Comparison of ENCODE assay signal across 8 cellular contexts in the genomic region with DNA sequence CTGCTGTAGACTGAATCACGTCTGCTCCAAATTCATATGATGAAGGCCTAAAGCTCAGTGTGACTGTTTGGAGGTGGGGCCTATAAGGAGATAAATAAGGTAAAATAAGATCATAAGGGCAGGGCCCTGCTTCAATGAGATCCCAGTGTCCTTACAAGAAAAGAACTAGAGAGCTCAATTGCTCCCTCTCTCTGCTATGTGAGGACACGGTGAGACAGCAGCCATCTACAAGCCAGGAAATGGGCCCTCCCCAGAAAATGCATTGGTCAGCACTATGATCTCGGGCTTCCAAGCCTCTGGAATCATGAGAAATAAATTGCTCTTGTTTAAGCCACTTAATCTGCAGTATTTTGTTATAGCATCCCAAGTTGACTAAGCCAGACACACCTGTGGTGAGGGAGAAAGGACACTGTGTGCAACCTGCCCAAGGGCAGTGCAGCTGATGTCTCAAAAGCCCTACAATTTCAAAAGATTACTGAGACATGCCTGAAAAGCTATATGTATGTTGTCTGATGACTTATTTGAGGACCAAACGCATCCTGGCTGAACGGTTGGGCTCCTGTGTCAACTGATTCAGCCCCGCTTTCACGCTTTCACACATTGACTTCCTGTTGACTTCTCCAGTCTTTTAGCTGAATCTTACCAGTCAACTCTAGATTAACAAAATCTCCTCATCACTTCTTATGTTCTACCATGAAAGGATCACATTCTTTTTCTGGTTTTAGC. TPM values are rescaled to one million over a fixed set of nuclear protein-coding genes. Genes with fewer than 3 reads are reported as not detected.
A peak's percentile ranks its signal among the peaks of the same experiment; 100 is the strongest.
DNase-seq lines count a peak whose midpoint lies in the region; ATAC-seq, FAIRE-seq and TF ChIP-seq lines count a peak whose summit lies in the region.

No MANE protein-coding gene starts in this region.

- no peaks in the 10 kb centered on the region for H3K9me3 ChIP-seq in GM12878 (replicated peaks; ENCODE audit: control insufficient read depth, insufficient read depth, low read length)
- H3K9me3 ChIP-seq in kidney (ENCODE audit: control insufficient read depth in 1 of 2, low read length in 2 of 2) = no peaks in the 10 kb centered on the region

- 7% methylated on average over 7 of the region's 7 CpGs for WGBS in GM12878 (ENCODE audit: insufficient coverage, insufficient replicate concordance, low lambda C conversion rate, missing lambda C conversion rate)

- SMC1A ChIA-PET in GM12878 (lab: Charles Lee; ENCODE audit: uncharacterized antibody, unreplicated experiment) = interaction anchor here (1.1 to 1.2 kb wide), 2 partner anchors 9 to 131 kb away, joined by 3 read pairs; no protein-coding TSS in a partner anchor

- POLR2A ChIA-PET in GM12878 (lab: Charles Lee) = no interaction called here

- no peaks in the 10 kb centered on the region for H3K4me1 ChIP-seq in GM12878 (ENCODE audit: control insufficient read depth, insufficient read depth, low read length)
- no peaks in the 10 kb centered on the region for H3K4me1 ChIP-seq in kidney (ENCODE audit: control insufficient read depth in 1 of 2, insufficient read depth in 1 of 2, low read depth in 1 of 2, low read length in 2 of 2)

- H3K36me3 ChIP-seq in GM12878 (ENCODE audit: control insufficient read depth in 2 of 2, insufficient read depth in 2 of 2, low read length in 1 of 2) = no peaks in the 10 kb centered on the region
- H3K36me3 ChIP-seq in kidney (ENCODE audit: control insufficient read depth in 1 of 2, insufficient read depth in 2 of 2, low read length in 2 of 2) = no peaks in the 10 kb centered on the region

- CTCF ChIA-PET in GM12878 (lab: Yijun Ruan, JAX) = interaction anchor here (0.7 to 1.3 kb wide), 2 partner anchors 93 to 131 kb away, joined by 3 to 4 read pairs; no protein-coding TSS in a partner anchor

- DNase-seq in GM12865 (ENCODE audit: low read depth) (peak; percentile 67), T-helper 1 cell (peak in 4 of 5 donors; percentile 20 to 96 (median 26)), GM12878 (ENCODE audit: low read depth, low spot score) (no peak), kidney (no peak), KG1 (lab: John Stamatoyannopoulos, UW) (no peak)
- peak; percentile 21 to 59 (median 32) for DNase-seq in stimulated activated CD4-positive, alpha-beta T cell treated with anti-CD3 and anti-CD28 coated beads, Interleukin-1b, Interleukin-23, amount 100 ng/mL, for 24 hours (ENCODE audit: low read depth in 4 of 4, low spot score in 1 of 4)

- TF ChIP-seq RAD21 in GM12878 (IDR thresholded peaks at IDR 0.05; ENCODE audit: insufficient read depth, low read depth, low read length) = no peak

- RAD21 ChIA-PET in GM12878 (lab: Charles Lee; ENCODE audit: unreplicated experiment) = interaction anchor here (1.2 kb wide), 1 partner anchor 130 kb away, joined by 3 read pairs; no protein-coding TSS in a partner anchor

- ATAC-seq in GM12878 = no peak; the same call in 1 of the 3 replicates
- no peak for ATAC-seq in GM18511 (IDR thresholded peaks at IDR 0.05; ENCODE audit: unreplicated experiment)
- ATAC-seq in GM21529 (IDR thresholded peaks at IDR 0.05; ENCODE audit: unreplicated experiment) = no peak

- no peak overlapping the region for H3K27ac ChIP-seq in GM12878 (ENCODE audit: control insufficient read depth, insufficient read depth)
- H3K27ac ChIP-seq in kidney (ENCODE audit: low read depth in 2 of 2, low read length in 2 of 2) = no peak overlapping the region

- intact Hi-C loops in GM12878 (cut with micrococcal nuclease; ENCODE audit: unreplicated experiment) = no loop called here
- intact Hi-C loops in kidney (cut with DNase I) = no loop called here

- in situ Hi-C loops in GM12878 (cut with MboI) = no loop called here

- H2AFZ ChIP-seq in GM12878 (ENCODE audit: control insufficient read depth, low read depth, low read length) = no peak overlapping the region

- TF ChIP-seq CTCF in GM12865 (IDR thresholded peaks at IDR 0.05; ENCODE audit: insufficient read depth, low read depth, low read length, missing control alignments) (no peak), GM12878 (IDR thresholded peaks at IDR 0.05 in 2 of 3, conservative IDR thresholded peaks at IDR 0.05 in 1 of 3; ENCODE audit: control insufficient read depth in 2 of 3, extremely low read depth in 1 of 3, insufficient read depth in 1 of 3, low read depth in 3 of 3, low read length in 3 of 3) (no peak), kidney (IDR thresholded peaks at IDR 0.05; ENCODE audit: borderline replicate concordance, extremely low read depth, insufficient read depth) (no peak)

- no peak overlapping the region for H3K4me2 ChIP-seq in GM12878 (ENCODE audit: control insufficient read depth, insufficient read depth)

- 0 out of 4 replicates have a peak, but pooled peaks cover 0 to 3% of the 10 kb centered on the region in 2 experiments for H3K27me3 ChIP-seq in GM12878 (replicated peaks in 1 of 2; ENCODE audit: control insufficient read depth in 2 of 2, insufficient read depth in 2 of 2, low read length in 1 of 2)

- TF ChIP-seq POLR2A in GM12878 (IDR thresholded peaks at IDR 0.05; ENCODE audit: low read depth, low read length) = no peak

- H3K79me2 ChIP-seq in GM12878 (ENCODE audit: control insufficient read depth, insufficient read depth, low read length) = no peaks in the 10 kb centered on the region

- H3K9ac ChIP-seq in GM12878 (ENCODE audit: control insufficient read depth, insufficient read depth, low read length) (no peak overlapping the region), kidney (ENCODE audit: low read length in 2 of 2) (no peak overlapping the region)

- no TSS peak for BruUV-seq in GM12878 (replicated peaks; lab: Mats Ljungman, UMichigan)

- no peak for TF ChIP-seq EP300 in GM12878 (IDR thresholded peaks at IDR 0.05; ENCODE audit: borderline replicate concordance in 1 of 2, control insufficient read depth in 1 of 2, low read depth in 2 of 2, low read length in 2 of 2)

- H3K4me3 ChIP-seq in GM12865 (ENCODE audit: low read depth, low read length) (no peak overlapping the region), GM12878 (no peak overlapping the region), kidney (ENCODE audit: low read length in 2 of 2) (no peak overlapping the region)

- peak; percentile 7 for FAIRE-seq in GM12878 (lab: Jason Lieb, UNC)
- no peak for FAIRE-seq in kidney (lab: Jason Lieb, UNC)

- H4K20me1 ChIP-seq in GM12878 (ENCODE audit: control insufficient read depth, insufficient read depth) = no peaks in the 10 kb centered on the region

TF ChIP-seq in GM12878, 131 proteins besides CTCF, POLR2A, EP300 and RAD21 (continues in another document):
- no peak for TF ChIP-seq USF2 (IDR thresholded peaks at IDR 0.05; ENCODE audit: borderline replicate concordance, low read depth, low read length)
- TF ChIP-seq LARP7 (IDR thresholded peaks at IDR 0.05) = no peak
- TF ChIP-seq RELA (IDR thresholded peaks at IDR 0.05; ENCODE audit: borderline replicate concordance, partially characterized antibody) = no peak

RNA-seq across cellular contexts. Expression of gene GZMK, which starts 13.2 kb away (rescaled TPM):
- total RNA-seq in GM12878 (2013; cell fraction: nucleolus; rRNA removed) = not detected in 2 replicates
- not detected in 2 replicates for total RNA-seq in GM12878 (2014; rRNA removed)
- total RNA-seq in GM12878 (2014; rRNA removed; fragmentation: Illumina TruSeq; extraction: Trizol) = not detected in 2 replicates
- total RNA-seq in GM12878 (2021) = not detected in 2 replicates
- polyA plus RNA-seq in GM12878 (2011; ENCODE audit: low read depth) = not detected
- 0.72 and 1.5 TPM in 2 replicates for polyA plus RNA-seq in GM12878 (2011; rRNA removed)
- 0.31 and 0.43 TPM in 2 replicates for polyA plus RNA-seq in GM12878 (2011; cell fraction: cytosol; rRNA removed)
- 0.21 and 0.22 TPM in 2 replicates for polyA plus RNA-seq in GM12878 (2011; cell fraction: nucleus; rRNA removed)
- not detected in 2 replicates for polyA plus RNA-seq in GM12878 (2012)
- not detected in 2 replicates for polyA plus RNA-seq in GM12878 (2014; fragmentation: Illumina TruSeq; extraction: Trizol)
- not detected for polyA plus RNA-seq in GM12878 (2014; fragmentation: Nextera tagmentation; extraction: Ambion mirVana)
- polyA plus RNA-seq in GM12878 (2014; rRNA removed) = not detected in 2 replicates
- polyA plus RNA-seq in GM12878 (2016; fragmentation: Nextera tagmentation; extraction: Ambion mirVana) = not detected
- not detected in 2 replicates for polyA minus RNA-seq in GM12878 (2011; rRNA and poly(A)+ RNA removed)
- not detected in 2 replicates for polyA minus RNA-seq in GM12878 (2011; cell fraction: cytosol; rRNA and poly(A)+ RNA removed)
- polyA minus RNA-seq in GM12878 (2011; cell fraction: nucleus; rRNA and poly(A)+ RNA removed) = not detected in 2 replicates
- total RNA-seq in kidney = 4.4 TPM
- 0.69 TPM for polyA plus RNA-seq in kidney (ENCODE audit: insufficient read depth, low read depth, low replicate concordance)

RNA-seq across cellular contexts. Expression of gene ESM1, which starts 51.8 kb away (rescaled TPM):
- total RNA-seq in GM12878 (2013; cell fraction: nucleolus; rRNA removed) = not detected in 2 replicates
- not detected in 2 replicates for total RNA-seq in GM12878 (2014; rRNA removed)
- not detected in 2 replicates for total RNA-seq in GM12878 (2014; rRNA removed; fragmentation: Illumina TruSeq; extraction: Trizol)
- not detected in 2 replicates for total RNA-seq in GM12878 (2021)
- polyA plus RNA-seq in GM12878 (2011; ENCODE audit: low read depth) = not detected
- polyA plus RNA-seq in GM12878 (2011; rRNA removed) = not detected in 2 replicates
- not detected in 2 replicates for polyA plus RNA-seq in GM12878 (2011; cell fraction: cytosol; rRNA removed)
- not detected in 2 replicates for polyA plus RNA-seq in GM12878 (2011; cell fraction: nucleus; rRNA removed)
- polyA plus RNA-seq in GM12878 (2012) = not detected in 2 replicates
- polyA plus RNA-seq in GM12878 (2014; fragmentation: Illumina TruSeq; extraction: Trizol) = not detected in 2 replicates
- polyA plus RNA-seq in GM12878 (2014; fragmentation: Nextera tagmentation; extraction: Ambion mirVana) = not detected
- polyA plus RNA-seq in GM12878 (2014; rRNA removed) = not detected in 2 replicates
- polyA plus RNA-seq in GM12878 (2016; fragmentation: Nextera tagmentation; extraction: Ambion mirVana) = not detected
- not detected in 2 replicates for polyA minus RNA-seq in GM12878 (2011; rRNA and poly(A)+ RNA removed)
- polyA minus RNA-seq in GM12878 (2011; cell fraction: cytosol; rRNA and poly(A)+ RNA removed) = not detected in 2 replicates
- polyA minus RNA-seq in GM12878 (2011; cell fraction: nucleus; rRNA and poly(A)+ RNA removed) = not detected in 2 replicates
- 0.38 TPM for total RNA-seq in kidney
- polyA plus RNA-seq in kidney (ENCODE audit: insufficient read depth, low read depth, low replicate concordance) = 6.1 TPM

Comparison
In these comparisons a context has a peak if more than half of its experiments do, and no peak if none do; other contexts are left out.
1. DNase-seq: peak in GM12865 (single experiment), T-helper 1 cell (4 of 5) and stimulated activated CD4-positive, alpha-beta T cell treated with anti-CD3 and anti-CD28 coated beads, Interleukin-1b, Interleukin-23, amount 100 ng/mL, for 24 hours (4 of 4); none in GM12878 (single experiment), kidney (single experiment) and KG1 (single experiment).